Comparison of ENCODE assay signal across 16 cellular contexts in the genomic region with DNA sequence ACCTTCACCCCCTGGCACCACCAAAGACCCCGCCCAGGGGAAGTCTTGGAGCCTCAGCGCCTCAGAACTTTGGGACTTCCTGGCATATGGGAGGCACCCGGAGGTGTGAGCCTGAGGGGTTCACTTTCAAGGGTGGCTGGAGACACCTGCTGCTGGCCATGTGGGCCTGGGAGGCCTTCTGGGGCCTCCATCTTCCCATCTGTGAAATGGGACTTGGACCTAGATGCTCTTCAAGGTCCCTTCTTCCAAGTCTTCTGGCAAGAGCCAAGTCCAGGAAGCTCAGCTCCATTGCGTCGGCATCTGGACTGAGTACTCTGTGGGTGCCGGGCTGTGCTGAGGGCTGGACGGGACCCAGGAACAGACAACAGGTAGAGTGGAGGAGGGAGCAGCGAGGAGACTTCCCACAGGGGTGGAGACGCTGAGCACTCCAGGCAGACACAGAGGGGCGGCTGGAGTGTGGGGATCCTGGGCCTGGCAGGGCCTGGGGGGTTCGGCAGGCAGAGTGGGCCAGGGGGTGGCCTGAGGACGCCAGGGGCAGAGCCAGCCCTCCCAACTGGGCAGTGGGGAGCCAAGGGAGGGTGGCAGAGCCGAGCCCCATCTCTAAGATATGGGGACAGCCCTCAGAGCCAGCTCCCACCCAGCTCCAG. TPM values are rescaled to one million over a fixed set of nuclear protein-coding genes. Genes with fewer than 3 reads are reported as not detected.
A peak's percentile ranks its signal among the peaks of the same experiment; 100 is the strongest.
DNase-seq lines count a peak whose midpoint lies in the region; ATAC-seq and TF ChIP-seq lines count a peak whose summit lies in the region.
"Had no signal": no experiment of that assay in that cellular context is flagged by ENCODE, and none has a peak within 500 bp of the region (broad histone marks: within the 10 kb centered on the region; RNA-seq: fewer than 3 reads in every experiment).

No MANE protein-coding gene starts in this region.

- H3K79me1 ChIP-seq in mesendoderm (ENCODE audit: low read length), result no peaks in the 10 kb centered on the region

- no peak overlapping the region for H3K23ac ChIP-seq in mesendoderm (ENCODE audit: low read length)

- no peaks in the 10 kb centered on the region for H3K4me1 ChIP-seq in mesendoderm (ENCODE audit: control insufficient read depth, low read depth, low read length)

- H3K4me1 Mint-ChIP-seq in CD4-positive, alpha-beta T cell (ENCODE audit: low read depth), result peaks cover 68% of the 10 kb centered on the region
- H3K4me1 Mint-ChIP-seq in activated CD8-positive, alpha-beta T cell treated with anti-CD3 and anti-CD28 coated beads, Interleukin-2, amount 10 ng/mL, durations not matched to agents 7 days and 5 days (ENCODE audit: low read depth), result peaks cover 62% of the 10 kb centered on the region

- intact Hi-C loops in CD4-positive, alpha-beta T cell (cut with DNase I, micrococcal nuclease), result no loop called here

- no peak overlapping the region for H2BK15ac ChIP-seq in mesendoderm (replicated peaks; ENCODE audit: low read depth)

- no peak overlapping the region for H3K9ac ChIP-seq in mesendoderm (ENCODE audit: low read length)

- H3K27me3 Mint-ChIP-seq in CD4-positive, alpha-beta T cell, result no peaks in the 10 kb centered on the region
- no peaks in the 10 kb centered on the region for H3K27me3 Mint-ChIP-seq in activated CD8-positive, alpha-beta T cell treated with anti-CD3 and anti-CD28 coated beads, Interleukin-2, amount 10 ng/mL, durations not matched to agents 7 days and 5 days (ENCODE audit: low read depth)

- POLR2A ChIA-PET in CD4-positive, alpha-beta T cell (lab: Charles Lee), result interaction anchor here (0.6 to 6.3 kb wide), 7 partner anchors 11 to 327 kb away, joined by 3 to 218 read pairs (median 5); a partner anchor contains a TSS
- POLR2A ChIA-PET in activated CD8-positive, alpha-beta T cell treated with anti-CD3 and anti-CD28 coated beads, Interleukin-2, amount 10 ng/mL, durations not matched to agents 7 days and 5 days (lab: Charles Lee), result interaction anchor here (0.7 to 4.4 kb wide), 7 partner anchors 9 to 135 kb away, joined by 3 to 57 read pairs (median 7); a partner anchor contains a TSS

- CTCF ChIA-PET in CD4-positive, alpha-beta T cell (lab: Charles Lee), result interaction anchor here (1.0 kb wide), 1 partner anchor 42 kb away, joined by 3 read pairs; no protein-coding TSS in a partner anchor
- CTCF ChIA-PET in activated CD8-positive, alpha-beta T cell treated with anti-CD3 and anti-CD28 coated beads, Interleukin-2, amount 10 ng/mL, durations not matched to agents 7 days and 5 days (lab: Charles Lee), result interaction anchor here (0.7 to 1.5 kb wide), 4 partner anchors 12 to 45 kb away, joined by 3 to 7 read pairs (median 6); no protein-coding TSS in a partner anchor

- peak overlapping the region; percentile 15 for H3K56ac ChIP-seq in mesendoderm (ENCODE audit: low read length)

- TF ChIP-seq CTCF in 22Rv1 (IDR thresholded peaks at IDR 0.05), result no peak
- no peak for TF ChIP-seq CTCF in CD4-positive, alpha-beta T cell (IDR thresholded peaks at IDR 0.05)

- no peaks in the 10 kb centered on the region for H3K36me3 ChIP-seq in mesendoderm (ENCODE audit: control insufficient read depth, insufficient read depth, low read length)
- H3K36me3 ChIP-seq: ascending aorta had no signal

- H3K4me3 Mint-ChIP-seq in CD4-positive, alpha-beta T cell, result peak overlapping the region; percentile 86
- H3K4me3 Mint-ChIP-seq in activated CD8-positive, alpha-beta T cell treated with anti-CD3 and anti-CD28 coated beads, Interleukin-2, amount 10 ng/mL, durations not matched to agents 7 days and 5 days, result peak overlapping the region; percentile 75
- H3K4me3 Mint-ChIP-seq: GM23338 had no signal

- H3K4me2 ChIP-seq in mesendoderm (ENCODE audit: low read length), result no peak overlapping the region
- H3K4me2 ChIP-seq: GM23338 had no signal

- H3K79me2 ChIP-seq in mesendoderm (ENCODE audit: control insufficient read depth, insufficient read depth, low read length), result no peaks in the 10 kb centered on the region

- WGBS in mesendoderm (ENCODE audit: extremely low coverage, insufficient coverage, low lambda C conversion rate), result no CpG with 5 or more reads among the region's 13 CpGs

- no peak overlapping the region for H3K4me3 ChIP-seq in mesendoderm (ENCODE audit: low read length)
- H3K4me3 ChIP-seq: ascending aorta, GM23338, mucosa of descending colon had no signal

- no peaks in the 10 kb centered on the region for H3K27me3 ChIP-seq in CD4-positive, alpha-beta T cell (ENCODE audit: control insufficient read depth, insufficient read depth, low read length)
- H3K27me3 ChIP-seq in mesendoderm (ENCODE audit: insufficient read depth, low read length, poor library complexity), result no peaks in the 10 kb centered on the region
- H3K27me3 ChIP-seq: ascending aorta had no signal

- H3K27ac ChIP-seq in 22Rv1 (peak overlapping the region; percentile 78), mesendoderm (ENCODE audit: low read depth, low read length) (no peak overlapping the region)
- H3K27ac ChIP-seq in CD4-positive, alpha-beta T cell (ENCODE audit: low read depth, low read length), result peak overlapping the region; percentile 97

- peak overlapping the region; percentile 98 for H3K27ac Mint-ChIP-seq in CD4-positive, alpha-beta T cell
- H3K27ac Mint-ChIP-seq in activated CD8-positive, alpha-beta T cell treated with anti-CD3 and anti-CD28 coated beads, Interleukin-2, amount 10 ng/mL, durations not matched to agents 7 days and 5 days, result peak overlapping the region; percentile 95
- H3K27ac Mint-ChIP-seq: GM23338 had no signal

- H4K5ac ChIP-seq in mesendoderm (ENCODE audit: low read length), result no peak overlapping the region

- no peak for DNase-seq in CD4-positive, alpha-beta T cell
- no peak for DNase-seq in activated CD8-positive, alpha-beta T cell treated with anti-CD3 and anti-CD28 coated beads, Interleukin-2, amount 10 ng/mL, durations not matched to agents 7 days and 5 days
- no peak for DNase-seq in mesendoderm
- DNase-seq in activated CD4-positive, CD25-positive, alpha-beta regulatory T cell (lab: John Stamatoyannopoulos, UW), result no peak
- no peak for DNase-seq in NK-92 treated with Interleukin-12 subunit alpha and Interleukin-12 subunit beta, amount 100 ng/mL, for 24 hours (lab: John Stamatoyannopoulos, UW)
- DNase-seq in DMS 273 treated with DMSO at 0.1 percent for 48 hours (lab: John Stamatoyannopoulos, UW), result no peak
- DNase-seq: retina, SW 1271 had no signal

- no peak overlapping the region for H2AK5ac ChIP-seq in mesendoderm (ENCODE audit: low read length)

- H3K9me3 ChIP-seq in CD4-positive, alpha-beta T cell (ENCODE audit: control insufficient read depth, low read length), result no peaks in the 10 kb centered on the region
- H3K9me3 ChIP-seq: ascending aorta, mucosa of descending colon had no signal

- no peaks in the 10 kb centered on the region for H3K9me3 Mint-ChIP-seq in CD4-positive, alpha-beta T cell
- H3K9me3 Mint-ChIP-seq in activated CD8-positive, alpha-beta T cell treated with anti-CD3 and anti-CD28 coated beads, Interleukin-2, amount 10 ng/mL, durations not matched to agents 7 days and 5 days (ENCODE audit: insufficient read depth), result no peaks in the 10 kb centered on the region
- H3K9me3 Mint-ChIP-seq: GM23338 had no signal

- no peaks in the 10 kb centered on the region for H3K36me3 Mint-ChIP-seq in CD4-positive, alpha-beta T cell (ENCODE audit: low read depth)
- H3K36me3 Mint-ChIP-seq in activated CD8-positive, alpha-beta T cell treated with anti-CD3 and anti-CD28 coated beads, Interleukin-2, amount 10 ng/mL, durations not matched to agents 7 days and 5 days (ENCODE audit: low read depth), result no peaks in the 10 kb centered on the region

- no peak overlapping the region for H2BK120ac ChIP-seq in mesendoderm (ENCODE audit: low read depth, low read length)

- ATAC-seq in CD4-positive, alpha-beta T cell (ENCODE audit: poor library complexity), result no peak
- no peak for ATAC-seq in activated CD8-positive, alpha-beta T cell treated with anti-CD3 and anti-CD28 coated beads, Interleukin-2, amount 10 ng/mL, durations not matched to agents 7 days and 5 days
- ATAC-seq in GM19467 (IDR thresholded peaks at IDR 0.05; ENCODE audit: unreplicated experiment), result no peak

- no peak overlapping the region for H4K8ac ChIP-seq in mesendoderm (ENCODE audit: low read depth, low read length)

- H2BK5ac ChIP-seq in mesendoderm (ENCODE audit: low read length), result no peak overlapping the region

- no peak overlapping the region for H3K4ac ChIP-seq in mesendoderm (ENCODE audit: low read depth, low read length)

- no peak overlapping the region for H3K18ac ChIP-seq in mesendoderm (ENCODE audit: low read length)

RNA-seq across cellular contexts. Expression of a gene that starts 9.3 kb away (rescaled TPM):
- total RNA-seq in CD4-positive, alpha-beta T cell, result 10 to 100 TPM; 96.7 to 99.8 TPM
- 100 to 1,000 TPM; 134 to 136 TPM for total RNA-seq in activated CD8-positive, alpha-beta T cell treated with anti-CD3 and anti-CD28 coated beads, Interleukin-2, amount 10 ng/mL, durations not matched to agents 7 days and 5 days
- polyA plus RNA-seq in mesendoderm (2013, experiment 1 of 2), result 1.2 TPM
- 1.7 TPM for polyA plus RNA-seq in mesendoderm (2013, experiment 2 of 2)

RNA-seq across cellular contexts. Expression of a gene that starts 34.1 kb away (rescaled TPM):
- total RNA-seq in CD4-positive, alpha-beta T cell, result not detected
- total RNA-seq in activated CD8-positive, alpha-beta T cell treated with anti-CD3 and anti-CD28 coated beads, Interleukin-2, amount 10 ng/mL, durations not matched to agents 7 days and 5 days, result not detected
- polyA plus RNA-seq in mesendoderm (2013, experiment 1 of 2), result not detected
- polyA plus RNA-seq in mesendoderm (2013, experiment 2 of 2), result not detected
- total RNA-seq: activated CD8-positive, alpha-beta memory T cell treated with anti-CD3 and anti-CD28 coated beads for 36 hours; ascending aorta; dermis microvascular lymphatic vessel endothelial cell; fibroblast of villous mesenchyme; GM23338; mucosa of descending colon had no signal
- polyA plus RNA-seq: GM23338 had no signal

RNA-seq across cellular contexts. Expression of a gene that starts 45.1 kb away (rescaled TPM):
- total RNA-seq in CD4-positive, alpha-beta T cell, result 10 to 100 TPM; 24.1 to 24.5 TPM
- total RNA-seq in activated CD8-positive, alpha-beta T cell treated with anti-CD3 and anti-CD28 coated beads, Interleukin-2, amount 10 ng/mL, durations not matched to agents 7 days and 5 days, result 10 to 100 TPM; 39.4 to 40.7 TPM
- polyA plus RNA-seq in mesendoderm (2013, experiment 1 of 2), result 18.2 TPM
- 18.3 TPM for polyA plus RNA-seq in mesendoderm (2013, experiment 2 of 2)

RNA-seq across cellular contexts. Expression of a gene that starts 48.5 kb away (rescaled TPM):
- 1 to 10 TPM; 4.3 to 5.6 TPM for total RNA-seq in CD4-positive, alpha-beta T cell
- 10 to 100 TPM; 11.6 to 12.4 TPM for total RNA-seq in activated CD8-positive, alpha-beta T cell treated with anti-CD3 and anti-CD28 coated beads, Interleukin-2, amount 10 ng/mL, durations not matched to agents 7 days and 5 days
- 3.1 TPM for polyA plus RNA-seq in mesendoderm (2013, experiment 1 of 2)
- polyA plus RNA-seq in mesendoderm (2013, experiment 2 of 2), result 2.8 TPM
